Comparison of ENCODE assay signal across 8 cellular contexts in the genomic region with DNA sequence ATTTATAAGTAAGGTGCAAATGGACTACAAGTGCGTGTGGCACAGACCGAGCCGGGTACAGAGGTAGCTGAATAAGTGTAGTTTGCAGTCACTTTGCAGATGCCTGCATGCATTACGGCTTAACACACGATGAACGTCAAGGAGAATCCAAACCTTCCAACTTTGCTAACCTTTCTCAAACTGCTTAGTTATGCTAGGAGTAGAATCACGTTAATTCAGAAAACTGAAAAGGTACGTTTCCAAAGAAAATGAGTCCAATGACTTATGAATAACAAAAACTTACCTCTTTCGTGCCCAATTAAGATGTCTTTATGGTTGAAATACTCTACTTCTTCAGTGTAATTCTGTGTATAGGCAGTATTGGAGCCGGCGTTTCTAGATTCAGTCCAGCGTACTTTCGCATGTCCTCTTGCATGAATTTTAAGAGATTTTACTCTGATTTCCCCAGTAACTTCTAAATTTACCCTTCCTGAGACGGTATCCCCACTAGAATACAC. TPM values are rescaled to one million over a fixed set of nuclear protein-coding genes. Genes with fewer than 3 reads are reported as not detected.
DNase-seq lines count a peak whose midpoint lies in the region; ATAC-seq lines count a peak whose summit lies in the region.

No MANE protein-coding gene starts in this region.

- DNase-seq in DMS79 treated with DMSO at 0.1 percent for 48 hours (lab: John Stamatoyannopoulos, UW) = peak; percentile 40
- no peak for DNase-seq in DMS79 (lab: John Stamatoyannopoulos, UW)
- peak; percentile 71 for DNase-seq in NCI-H2029 treated with DMSO at 0.1 percent for 48 hours (lab: John Stamatoyannopoulos, UW)
- peak; percentile 48 for DNase-seq in activated CD4-positive, alpha-beta T cell treated with anti-CD3 and anti-CD28 coated beads, Interleukin-2, amount 10 ng/mL, durations not matched to agents 7 days and 5 days
- DNase-seq in naive thymus-derived CD8-positive, alpha-beta T cell = peak in 8 of 10 donors; percentile 9 to 69 (median 43)

- peak overlapping the region; percentile 100 for H3K27ac Mint-ChIP-seq in activated CD4-positive, alpha-beta T cell treated with anti-CD3 and anti-CD28 coated beads, Interleukin-2, amount 10 ng/mL, durations not matched to agents 7 days and 5 days
- peak overlapping the region; percentile 92 to 100 (median 99) for H3K27ac Mint-ChIP-seq in naive thymus-derived CD8-positive, alpha-beta T cell

- no peaks in the 10 kb centered on the region for H3K4me1 ChIP-seq in esophagus (ENCODE audit: control insufficient read depth in 2 of 2, insufficient read depth in 2 of 2, low read length in 1 of 2)

- H3K9me3 Mint-ChIP-seq in activated CD4-positive, alpha-beta T cell treated with anti-CD3 and anti-CD28 coated beads, Interleukin-2, amount 10 ng/mL, durations not matched to agents 7 days and 5 days = no peaks in the 10 kb centered on the region
- H3K9me3 Mint-ChIP-seq in naive thymus-derived CD8-positive, alpha-beta T cell = no peaks in the 10 kb centered on the region

- CTCF ChIA-PET in activated CD4-positive, alpha-beta T cell treated with anti-CD3 and anti-CD28 coated beads, Interleukin-2, amount 10 ng/mL, durations not matched to agents 7 days and 5 days (lab: Charles Lee) = interaction anchor here (0.8 to 4.9 kb wide), 11 partner anchors 10 to 451 kb away, joined by 3 to 67 read pairs (median 3); no protein-coding TSS in a partner anchor

- no peaks in the 10 kb centered on the region for H3K27me3 Mint-ChIP-seq in activated CD4-positive, alpha-beta T cell treated with anti-CD3 and anti-CD28 coated beads, Interleukin-2, amount 10 ng/mL, durations not matched to agents 7 days and 5 days
- no peaks in the 10 kb centered on the region for H3K27me3 Mint-ChIP-seq in naive thymus-derived CD8-positive, alpha-beta T cell

- H3K4me3 Mint-ChIP-seq in activated CD4-positive, alpha-beta T cell treated with anti-CD3 and anti-CD28 coated beads, Interleukin-2, amount 10 ng/mL, durations not matched to agents 7 days and 5 days = peak overlapping the region; percentile 96
- peak overlapping the region; percentile 90 to 100 (median 99) for H3K4me3 Mint-ChIP-seq in naive thymus-derived CD8-positive, alpha-beta T cell

- no peaks in the 10 kb centered on the region for H3K27me3 ChIP-seq in esophagus (ENCODE audit: control insufficient read depth in 1 of 2, insufficient read depth in 2 of 2, low read length in 2 of 2)

- H3K4me3 ChIP-seq in esophagus (ENCODE audit: low read depth in 1 of 2, low read length in 2 of 2) = peak overlapping the region; percentile 60 to 99

- peaks cover 27% of the 10 kb centered on the region for H3K4me1 Mint-ChIP-seq in activated CD4-positive, alpha-beta T cell treated with anti-CD3 and anti-CD28 coated beads, Interleukin-2, amount 10 ng/mL, durations not matched to agents 7 days and 5 days
- peaks cover 11 to 31% (median 24%) of the 10 kb centered on the region in 4 donors for H3K4me1 Mint-ChIP-seq in naive thymus-derived CD8-positive, alpha-beta T cell

- peaks cover 18% of the 10 kb centered on the region for H3K36me3 Mint-ChIP-seq in activated CD4-positive, alpha-beta T cell treated with anti-CD3 and anti-CD28 coated beads, Interleukin-2, amount 10 ng/mL, durations not matched to agents 7 days and 5 days (ENCODE audit: low read depth)
- peaks cover 8 to 19% (median 15%) of the 10 kb centered on the region in 3 donors for H3K36me3 Mint-ChIP-seq in naive thymus-derived CD8-positive, alpha-beta T cell

- no peak for ATAC-seq in naive thymus-derived CD8-positive, alpha-beta T cell
- ATAC-seq in HG03439 (IDR thresholded peaks at IDR 0.05; ENCODE audit: unreplicated experiment) (no peak), GM19023 (IDR thresholded peaks at IDR 0.05; ENCODE audit: unreplicated experiment) (no peak)

- POLR2A ChIA-PET in activated CD4-positive, alpha-beta T cell treated with anti-CD3 and anti-CD28 coated beads, Interleukin-2, amount 10 ng/mL, durations not matched to agents 7 days and 5 days (lab: Charles Lee) = interaction anchor here (0.6 to 1.4 kb wide), 8 partner anchors 7 to 165 kb away, joined by 3 to 13 read pairs (median 4); no protein-coding TSS in a partner anchor
- POLR2A ChIA-PET in naive thymus-derived CD8-positive, alpha-beta T cell (lab: Charles Lee) = interaction anchor here (0.7 to 6.7 kb wide), 30 partner anchors 9 to 973 kb away, joined by 3 to 274 read pairs (median 6); a partner anchor contains a TSS

- no peaks in the 10 kb centered on the region for H3K9me3 ChIP-seq in esophagus (ENCODE audit: control insufficient read depth in 2 of 2, insufficient read depth in 1 of 2, low read depth in 1 of 2, low read length in 1 of 2)

- no peaks in the 10 kb centered on the region for H3K36me3 ChIP-seq in esophagus (ENCODE audit: control insufficient read depth in 2 of 2, insufficient read depth in 2 of 2, low read length in 1 of 2)

- WGBS in esophagus, 2 donors = 0% methylated on average over 14 of the region's 14 CpGs

- H3K27ac ChIP-seq in esophagus (ENCODE audit: low read depth in 2 of 2, low read length in 1 of 2) = peak overlapping the region; percentile 93 to 95

RNA-seq across cellular contexts. Expression of a gene that starts 0.5 kb away (rescaled TPM):
- 10 to 100 TPM; 34.1 to 35.0 TPM for total RNA-seq in activated CD4-positive, alpha-beta T cell treated with anti-CD3 and anti-CD28 coated beads, Interleukin-2, amount 10 ng/mL, durations not matched to agents 7 days and 5 days
- polyA plus RNA-seq in esophagus = 10 to 100 TPM; 17.4 to 26.6 TPM
- 100 to 1,000 TPM; 355 to 374 TPM for total RNA-seq in naive thymus-derived CD8-positive, alpha-beta T cell
- polyA plus RNA-seq in naive thymus-derived CD8-positive, alpha-beta T cell = 100 to 1,000 TPM in 2 of 3 donors, 10 to 100 TPM in 1; 72.6 to 134 (median 113) TPM

Comparison
In these comparisons a context has a peak if more than half of its experiments do, and no peak if none do; other contexts are left out.
1. RNA of a gene that starts 0.5 kb away (total RNA-seq): 355 to 374 TPM in naive thymus-derived CD8-positive, alpha-beta T cell; 34.1 to 35.0 TPM in activated CD4-positive, alpha-beta T cell treated with anti-CD3 and anti-CD28 coated beads, Interleukin-2, amount 10 ng/mL, durations not matched to agents 7 days and 5 days; every median in the first group is over 4 times any median in the second.